10 cellular contexts compared by ENCODE assay signal in the genomic region with DNA sequence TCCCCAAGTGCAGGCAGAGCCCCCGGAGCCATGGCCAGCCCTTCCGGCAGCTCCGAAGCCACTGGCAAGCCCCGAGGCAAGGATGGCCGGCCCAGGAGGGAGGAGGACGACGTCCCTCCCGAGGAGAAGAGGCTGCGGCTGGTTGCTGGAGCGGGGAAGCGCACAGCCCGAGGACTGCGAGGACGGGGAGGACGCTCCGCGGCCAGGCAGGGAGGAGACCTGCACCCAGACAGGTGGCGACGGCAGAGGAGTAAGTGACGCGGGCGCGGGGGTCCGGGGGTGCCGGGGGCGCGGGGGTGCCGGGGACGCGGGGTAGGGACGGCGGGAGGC. TPM values are rescaled to one million over a fixed set of nuclear protein-coding genes. Genes with fewer than 3 reads are reported as not detected.
A peak's percentile ranks its signal among the peaks of the same experiment; 100 is the strongest.
DNase-seq lines count a peak whose midpoint lies in the region; ATAC-seq, FAIRE-seq and TF ChIP-seq lines count a peak whose summit lies in the region.
"Not testable (repeated sequence)": the region's sequence is repeated elsewhere in the genome, so short reads cannot be mapped to it uniquely, and the experiment has no call there.
"Had no signal": no experiment of that assay in that cellular context is flagged by ENCODE, and none has a peak within 500 bp of the region (broad histone marks: within the 10 kb centered on the region; RNA-seq: fewer than 3 reads in every experiment).

No MANE protein-coding gene starts in this region.

- peak; percentile 32 to 71 (median 64) for DNase-seq in NCI-H1417 (lab: John Stamatoyannopoulos, UW)
- not testable (repeated sequence) for DNase-seq in T-helper 17 cell
- peak; percentile 5 for DNase-seq in choroid plexus epithelial cell (ENCODE audit: low read depth)
- DNase-seq in cardiac muscle cell (ENCODE audit: low read depth in 1 of 2, low spot score in 1 of 2): peak; percentile 8 to 33
- peak; percentile 8 for DNase-seq in mesenchymal stem cell
- peak; percentile 12 for DNase-seq in small intestine

- H3K4me3 ChIP-seq in ACC112 (ENCODE audit: low read depth, low read length): 0 out of 2 replicates have a peak overlapping the region, but pooled peaks have one; percentile 33
- H3K4me3 ChIP-seq in choroid plexus epithelial cell (ENCODE audit: low read depth, low read length): peak overlapping the region; percentile 17
- H3K4me3 ChIP-seq in cardiac muscle cell: peak overlapping the region; percentile 44
- H3K4me3 ChIP-seq in mesenchymal stem cell (ENCODE audit: insufficient read depth in 1 of 2, low read depth in 1 of 2, low read length in 2 of 2): peak overlapping the region in 1 of 2 experiments; percentile 47
- H3K4me3 ChIP-seq in small intestine (ENCODE audit: low read depth in 1 of 2, low read length in 2 of 2): peak overlapping the region in 1 of 2 donors; percentile 70

- not testable (repeated sequence) for H3K18ac ChIP-seq in mesenchymal stem cell (ENCODE audit: low read depth in 1 of 2, low read length in 2 of 2)

- not testable (repeated sequence) for H3K79me2 ChIP-seq in ACC112 (ENCODE audit: control insufficient read depth, insufficient read depth, low read length, unreplicated experiment)

- H3K27ac ChIP-seq in ACC112 (ENCODE audit: low read depth, low read length); cardiac muscle cell; mesenchymal stem cell (ENCODE audit: low read length, poor library complexity, severe bottlenecking); small intestine (ENCODE audit: low read depth in 1 of 2, low read length in 1 of 2): not testable (repeated sequence)

- not testable (repeated sequence) for H3K36me3 ChIP-seq in ACC112 (ENCODE audit: insufficient read depth, low read length); ES-I3 (ENCODE audit: insufficient read depth, low read length); cardiac muscle cell; mesenchymal stem cell (ENCODE audit: control insufficient read depth in 1 of 2, insufficient read depth in 2 of 2, low read depth in 1 of 2, low read length in 2 of 2); small intestine (ENCODE audit: control insufficient read depth in 2 of 2, insufficient read depth in 2 of 2, low read length in 2 of 2)

- not testable (repeated sequence) for H3K4me1 Mint-ChIP-seq in T-helper 17 cell

- not testable (repeated sequence) for H4K91ac ChIP-seq in mesenchymal stem cell (ENCODE audit: low read length)

- not testable (repeated sequence) for H4K8ac ChIP-seq in mesenchymal stem cell (ENCODE audit: low read length)

- WGBS in mesenchymal stem cell: under 1% methylated on average over 13 of the region's 32 CpGs
- 1 to 3% (median 1%) methylated on average over 14 to 32 of the region's 32 CpGs for WGBS in small intestine, 3 donors

- not testable (repeated sequence) for H2BK120ac ChIP-seq in mesenchymal stem cell (ENCODE audit: low read depth, low read length)

- not testable (repeated sequence) for FAIRE-seq in small intestine (lab: Jason Lieb, UNC)

- not testable (repeated sequence) for H2AK5ac ChIP-seq in mesenchymal stem cell (ENCODE audit: low read length, severe bottlenecking)

- H2BK12ac ChIP-seq in mesenchymal stem cell (ENCODE audit: low read length in 2 of 2): not testable (repeated sequence)

- H3K4me1 ChIP-seq in ACC112 (ENCODE audit: control insufficient read depth, insufficient read depth, low read length, unreplicated experiment); ES-I3 (ENCODE audit: insufficient read depth, low read length); cardiac muscle cell (ENCODE audit: low read depth); mesenchymal stem cell (ENCODE audit: control insufficient read depth, insufficient read depth, low read depth, low read length); small intestine (ENCODE audit: control insufficient read depth in 2 of 2, insufficient read depth in 1 of 2, low read depth in 1 of 2, low read length in 1 of 2): not testable (repeated sequence)

- peaks cover 22% of the 10 kb centered on the region for H3K27me3 ChIP-seq in ACC112 (ENCODE audit: insufficient read depth, low read length)
- peaks cover 13% of the 10 kb centered on the region for H3K27me3 ChIP-seq in cardiac muscle cell
- H3K27me3 ChIP-seq in mesenchymal stem cell (ENCODE audit: control insufficient read depth in 1 of 2, insufficient read depth in 1 of 2, low read length in 2 of 2): peaks cover 8 to 17% of the 10 kb centered on the region in 2 experiments
- not testable (repeated sequence) for H3K27me3 ChIP-seq in small intestine (ENCODE audit: control insufficient read depth in 2 of 2, insufficient read depth in 2 of 2, low read length in 2 of 2)

- H3K9ac ChIP-seq in ES-I3 (ENCODE audit: low read depth, low read length): peak overlapping the region; percentile 30; the same call in 1 of the 2 replicates
- not testable (repeated sequence) for H3K9ac ChIP-seq in mesenchymal stem cell (ENCODE audit: low read length)

- not testable (repeated sequence) for H2BK15ac ChIP-seq in mesenchymal stem cell (ENCODE audit: low read depth, poor library complexity, severe bottlenecking)

- not testable (repeated sequence) for H3K9me3 ChIP-seq in ES-I3 (ENCODE audit: control insufficient read depth, insufficient read depth, low read length); T-helper 17 cell (ENCODE audit: control insufficient read depth, low read length, poor library complexity, severe bottlenecking); cardiac muscle cell (ENCODE audit: low read depth); mesenchymal stem cell (ENCODE audit: control insufficient read depth, low read length); small intestine (ENCODE audit: control insufficient read depth, low read depth)

- peak overlapping the region; percentile 39 for H3K4me3 Mint-ChIP-seq in T-helper 17 cell

- H3K27me3 Mint-ChIP-seq in T-helper 17 cell: peaks cover 44% of the 10 kb centered on the region

- not testable (repeated sequence) for ATAC-seq in T-helper 17 cell

- not testable (repeated sequence) for H2AFZ ChIP-seq in ACC112 (ENCODE audit: low read length, unreplicated experiment)
- H2AFZ ChIP-seq in mesenchymal stem cell (ENCODE audit: low read depth, low read length): peak overlapping the region; percentile 46

- not testable (repeated sequence) for TF ChIP-seq CTCF in choroid plexus epithelial cell (conservative IDR thresholded peaks at IDR 0.05; ENCODE audit: low read depth, low read length); cardiac muscle cell (IDR thresholded peaks at IDR 0.05; ENCODE audit: low read depth, low read length)

- H2BK5ac ChIP-seq in mesenchymal stem cell (ENCODE audit: low read depth, low read length, poor library complexity, severe bottlenecking): not testable (repeated sequence)

- peak overlapping the region; percentile 74 for H3K4me2 ChIP-seq in mesenchymal stem cell (ENCODE audit: low read length, poor library complexity, severe bottlenecking)

- not testable (repeated sequence) for H3K27ac Mint-ChIP-seq in T-helper 17 cell

- H3K14ac ChIP-seq in mesenchymal stem cell (ENCODE audit: low read length in 2 of 2): not testable (repeated sequence)

- H3K36me3 Mint-ChIP-seq in T-helper 17 cell (ENCODE audit: low read depth): not testable (repeated sequence)

- not testable (repeated sequence) for H3K4ac ChIP-seq in mesenchymal stem cell (ENCODE audit: low read depth in 1 of 2, low read length in 2 of 2)

- H3K79me1 ChIP-seq in mesenchymal stem cell (replicated peaks; ENCODE audit: low read length, poor library complexity, severe bottlenecking): not testable (repeated sequence)

- not testable (repeated sequence) for H3K23ac ChIP-seq in mesenchymal stem cell (ENCODE audit: low read length in 2 of 2)

RNA-seq across cellular contexts. Expression of a gene that starts 56.8 kb away (rescaled TPM):
- total RNA-seq in T-helper 17 cell (not detected), cardiac muscle cell (not detected in 2 replicates)
- polyA plus RNA-seq in cardiac muscle cell (not detected in 2 replicates), small intestine (not detected)
- not detected for polyA plus RNA-seq in mesenchymal stem cell (2013, experiment 1 of 2)
- 0.07 TPM for polyA plus RNA-seq in mesenchymal stem cell (2013, experiment 2 of 2)
- total RNA-seq: activated CD4-positive, alpha-beta memory T cell treated with anti-CD3 and anti-CD28 coated beads, Interleukin-2, amount 10 ng/mL, durations not matched to agents 7 days and 5 days; dermis microvascular lymphatic vessel endothelial cell had no signal
